ENCODE assay signal across 26 cellular contexts in genomic region chr9:23382418-23382817, GRCh38.
"Had no signal": no experiment of that assay in that cellular context is flagged by ENCODE, and none has a peak within 500 bp of the region (broad histone marks: within the 10 kb centered on the region; RNA-seq: fewer than 3 reads in every experiment).

No MANE protein-coding gene starts in this region.

- H3K9me3 ChIP-seq: esophagus squamous epithelium, gastrocnemius medialis, lower lobe of right lung, mucosa of descending colon had no signal

- H3K27me3 ChIP-seq: esophagus squamous epithelium, gastrocnemius medialis, heart right ventricle, left lung had no signal

- H3K4me1 ChIP-seq: esophagus squamous epithelium, gastrocnemius medialis, heart right ventricle, left lung, lower lobe of right lung had no signal

- H3K9me3 Mint-ChIP-seq: endodermal cell, mesothelial cell of epicardium had no signal

- H3K4me1 Mint-ChIP-seq: endodermal cell; mesothelial cell of epicardium; naive B cell; naive thymus-derived CD8-positive, alpha-beta T cell had no signal

- DNase-seq: dermis blood vessel endothelial cell; dorsolateral prefrontal cortex; effector CD4-positive, alpha-beta T cell; effector memory CD8-positive, alpha-beta T cell; endodermal cell; erythroblast; esophagus squamous epithelium; foreskin fibroblast; foreskin melanocyte; gastrocnemius medialis; glutamatergic neuron; head of caudate nucleus; heart right ventricle; hippocampal formation; left cardiac atrium; left lung; left ventricle myocardium superior; lower lobe of right lung; mesenchymal stem cell; mucosa of descending colon; naive B cell; naive thymus-derived CD8-positive, alpha-beta T cell had no signal

- H3K4me3 Mint-ChIP-seq: effector memory CD8-positive, alpha-beta T cell; endodermal cell; mesothelial cell of epicardium; naive B cell; naive thymus-derived CD8-positive, alpha-beta T cell had no signal

- ATAC-seq: effector memory CD8-positive, alpha-beta T cell; esophagus mucosa; gastrocnemius medialis; heart right ventricle; left cardiac atrium; left lung; left ventricle myocardium superior; lower lobe of right lung; mucosa of descending colon; naive thymus-derived CD8-positive, alpha-beta T cell had no signal

- H3K27ac ChIP-seq: coronary artery, dorsolateral prefrontal cortex, epithelial cell of prostate, esophagus squamous epithelium, gastrocnemius medialis, heart right ventricle, left lung, lower lobe of right lung had no signal

- H3K27me3 Mint-ChIP-seq: effector memory CD8-positive, alpha-beta T cell; naive B cell; naive thymus-derived CD8-positive, alpha-beta T cell had no signal

- H3K36me3 Mint-ChIP-seq: mesothelial cell of epicardium; naive B cell; naive thymus-derived CD8-positive, alpha-beta T cell had no signal

- H3K27ac Mint-ChIP-seq: effector memory CD8-positive, alpha-beta T cell; endodermal cell; mesothelial cell of epicardium; naive B cell; naive thymus-derived CD8-positive, alpha-beta T cell had no signal
